Comparison of ENCODE assay signal across 8 cellular contexts in the genomic region with DNA sequence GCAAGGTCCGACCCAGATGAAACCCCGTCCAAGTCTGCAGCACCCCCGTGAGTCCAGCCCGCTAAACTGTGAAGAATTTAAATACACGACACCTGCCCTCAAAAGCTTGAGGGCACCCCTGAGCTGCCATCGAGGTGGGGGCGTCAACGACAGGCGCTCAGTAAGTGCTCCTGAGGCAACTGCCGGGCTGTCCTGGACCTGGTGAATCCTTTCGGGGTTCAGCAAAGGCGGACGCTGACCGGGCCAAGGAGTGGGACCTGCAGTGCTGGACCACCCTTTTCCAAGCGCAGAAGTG. TPM values are rescaled to one million over a fixed set of nuclear protein-coding genes. Genes with fewer than 3 reads are reported as not detected.
DNase-seq lines count a peak whose midpoint lies in the region; ATAC-seq and TF ChIP-seq lines count a peak whose summit lies in the region.

No MANE protein-coding gene starts in this region.

- H3K36me3 Mint-ChIP-seq in activated T-cell treated with anti-CD3 and anti-CD28 coated beads, Interleukin-2, amount 50 U/mL, for 4 hours (ENCODE audit: insufficient read depth): peaks cover 4% of the 10 kb centered on the region

- H3K4me3 ChIP-seq in esophagus squamous epithelium: peak overlapping the region; percentile 67 to 99 (median 86)

- H3K36me3 ChIP-seq in esophagus squamous epithelium: peaks cover 0 to 26% (median 0%) of the 10 kb centered on the region in 3 donors

- H3K9me3 Mint-ChIP-seq in activated T-cell treated with anti-CD3 and anti-CD28 coated beads, Interleukin-2, amount 50 U/mL, for 4 hours: no peaks in the 10 kb centered on the region

- intact Hi-C loops in esophagus squamous epithelium (cut with DNase I) (no loop called here), posterior vena cava (cut with DNase I) (no loop called here)

- no peaks in the 10 kb centered on the region for H3K9me3 ChIP-seq in esophagus squamous epithelium

- TF ChIP-seq POLR2A in esophagus squamous epithelium (IDR thresholded peaks at IDR 0.05): no peak

- WGBS in esophagus squamous epithelium, 2 donors: 0% methylated on average over 2 to 3 of the region's 15 CpGs

- no peak for TF ChIP-seq CTCF in esophagus squamous epithelium (IDR thresholded peaks at IDR 0.05)

- H3K27ac ChIP-seq in esophagus squamous epithelium: peak overlapping the region; percentile 84 to 98 (median 96)

- H3K27me3 Mint-ChIP-seq in activated T-cell treated with anti-CD3 and anti-CD28 coated beads, Interleukin-2, amount 50 U/mL, for 4 hours (ENCODE audit: low read depth): peaks cover 12% of the 10 kb centered on the region

- peaks cover 27% of the 10 kb centered on the region for H3K4me1 Mint-ChIP-seq in activated T-cell treated with anti-CD3 and anti-CD28 coated beads, Interleukin-2, amount 50 U/mL, for 4 hours (ENCODE audit: low read depth)

- peaks cover 9 to 34% (median 24%) of the 10 kb centered on the region in 3 donors for H3K4me1 ChIP-seq in esophagus squamous epithelium

- DNase-seq in activated T-cell treated with anti-CD3 and anti-CD28 coated beads, Interleukin-2, amount 50 U/mL, for 4 hours: no peak
- no peak for DNase-seq in activated T-cell treated with anti-CD3 and anti-CD28 coated beads, Interleukin-2, amount 50 U/mL, for 1 hour
- DNase-seq in RKO (ENCODE audit: low spot score) (peak; percentile 38), esophagus squamous epithelium (lab: John Stamatoyannopoulos, UW) (no peak), posterior vena cava (ENCODE audit: low spot score) (peak; percentile 82), epidermal melanocyte (ENCODE audit: insufficient read length, low spot score) (no peak)
- no peak for DNase-seq in activated CD4-positive, CD25-positive, alpha-beta regulatory T cell (lab: John Stamatoyannopoulos, UW)

- no peak for ATAC-seq in activated T-cell treated with anti-CD3 and anti-CD28 coated beads, Interleukin-2, amount 50 U/mL, for 4 hours
- no peak for ATAC-seq in HG03159 (IDR thresholded peaks at IDR 0.05; ENCODE audit: unreplicated experiment)

- H3K4me3 Mint-ChIP-seq in activated T-cell treated with anti-CD3 and anti-CD28 coated beads, Interleukin-2, amount 50 U/mL, for 4 hours: peak overlapping the region; percentile 86

- no peaks in the 10 kb centered on the region for H3K27me3 ChIP-seq in esophagus squamous epithelium

RNA-seq across cellular contexts. Expression of a gene that starts 0.5 kb away (rescaled TPM):
- 10 to 100 TPM; 11.2 to 12.9 (median 12.4) TPM for total RNA-seq in activated T-cell treated with anti-CD3 and anti-CD28 coated beads, Interleukin-2, amount 50 U/mL, for 4 hours
- total RNA-seq in esophagus squamous epithelium (10 to 100 TPM in 3 of 4 donors, 1 to 10 TPM in 1; 7.4 to 16.0 (median 14.5) TPM), posterior vena cava (10 to 100 TPM; 14.1 to 15.5 TPM)

Comparison
In these comparisons a context has a peak if more than half of its experiments do, and no peak if none do; other contexts are left out.
1. DNase-seq: peak in RKO (single experiment) and posterior vena cava (single experiment); none in activated T-cell treated with anti-CD3 and anti-CD28 coated beads, Interleukin-2, amount 50 U/mL, for 4 hours (single experiment), activated T-cell treated with anti-CD3 and anti-CD28 coated beads, Interleukin-2, amount 50 U/mL, for 1 hour (single experiment), esophagus squamous epithelium (single experiment), epidermal melanocyte (single experiment) and activated CD4-positive, CD25-positive, alpha-beta regulatory T cell (0 of 4).